1 cellular context compared by ENCODE assay signal in the genomic region with DNA sequence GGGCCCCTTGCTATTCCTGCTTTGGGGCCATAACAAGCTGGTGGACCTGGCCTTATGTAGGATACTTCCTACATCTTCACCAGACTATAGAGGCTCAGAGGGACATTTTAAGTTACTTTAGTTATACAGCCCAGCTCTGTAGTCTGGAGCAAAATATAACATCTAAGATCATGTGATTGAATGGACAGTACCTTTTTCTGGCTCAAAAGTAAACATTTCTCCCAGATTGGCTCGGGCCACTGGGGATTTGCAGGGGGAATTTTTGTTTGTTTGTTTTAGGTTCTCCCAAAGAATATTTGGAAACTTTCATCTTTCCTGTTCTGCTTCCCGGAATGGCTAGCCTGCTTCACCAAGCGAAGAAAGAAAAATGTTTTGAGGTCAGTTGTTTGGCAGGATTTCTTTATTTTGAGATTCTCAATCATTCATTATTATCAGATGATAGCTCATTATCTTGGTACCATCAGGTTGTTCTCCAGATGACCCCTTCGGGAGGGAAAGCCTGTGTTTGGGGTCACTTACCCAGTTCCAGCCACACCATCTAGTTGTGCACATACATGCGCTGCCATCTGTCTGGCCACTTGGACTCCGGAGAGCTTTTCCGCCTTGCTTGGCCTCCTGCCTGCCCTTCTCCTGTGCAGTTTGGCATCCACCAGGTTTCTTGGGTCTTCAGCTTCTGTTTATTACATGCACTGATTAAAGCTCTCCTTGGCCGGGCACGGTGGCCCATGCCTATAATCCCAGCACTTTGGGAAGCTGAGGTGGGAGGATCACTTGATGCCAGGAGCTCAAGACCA.
TF ChIP-seq lines count a peak whose summit lies in the region.

No MANE protein-coding gene starts in this region.

TF ChIP-seq in HepG2, 621 proteins besides CTCF, POLR2A, EP300 and RAD21:
- TF ChIP-seq, protein P1, sequence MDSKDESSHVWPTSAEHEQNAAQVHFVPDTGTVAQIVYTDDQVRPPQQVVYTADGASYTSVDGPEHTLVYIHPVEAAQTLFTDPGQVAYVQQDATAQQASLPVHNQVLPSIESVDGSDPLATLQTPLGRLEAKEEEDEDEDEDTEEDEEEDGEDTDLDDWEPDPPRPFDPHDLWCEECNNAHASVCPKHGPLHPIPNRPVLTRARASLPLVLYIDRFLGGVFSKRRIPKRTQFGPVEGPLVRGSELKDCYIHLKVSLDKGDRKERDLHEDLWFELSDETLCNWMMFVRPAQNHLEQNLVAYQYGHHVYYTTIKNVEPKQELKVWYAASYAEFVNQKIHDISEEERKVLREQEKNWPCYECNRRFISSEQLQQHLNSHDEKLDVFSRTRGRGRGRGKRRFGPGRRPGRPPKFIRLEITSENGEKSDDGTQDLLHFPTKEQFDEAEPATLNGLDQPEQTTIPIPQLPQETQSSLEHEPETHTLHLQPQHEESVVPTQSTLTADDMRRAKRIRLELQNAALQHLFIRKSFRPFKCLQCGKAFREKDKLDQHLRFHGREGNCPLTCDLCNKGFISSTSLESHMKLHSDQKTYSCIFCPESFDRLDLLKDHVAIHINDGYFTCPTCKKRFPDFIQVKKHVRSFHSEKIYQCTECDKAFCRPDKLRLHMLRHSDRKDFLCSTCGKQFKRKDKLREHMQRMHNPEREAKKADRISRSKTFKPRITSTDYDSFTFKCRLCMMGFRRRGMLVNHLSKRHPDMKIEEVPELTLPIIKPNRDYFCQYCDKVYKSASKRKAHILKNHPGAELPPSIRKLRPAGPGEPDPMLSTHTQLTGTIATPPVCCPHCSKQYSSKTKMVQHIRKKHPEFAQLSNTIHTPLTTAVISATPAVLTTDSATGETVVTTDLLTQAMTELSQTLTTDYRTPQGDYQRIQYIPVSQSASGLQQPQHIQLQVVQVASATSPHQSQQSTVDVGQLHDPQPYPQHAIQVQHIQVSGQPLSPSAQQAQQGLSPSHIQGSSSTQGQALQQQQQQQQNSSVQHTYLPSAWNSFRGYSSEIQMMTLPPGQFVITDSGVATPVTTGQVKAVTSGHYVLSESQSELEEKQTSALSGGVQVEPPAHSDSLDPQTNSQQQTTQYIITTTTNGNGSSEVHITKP (CRISPR knock-in tag; IDR thresholded peaks at IDR 0.05; ENCODE audit: low read depth), result 0 out of 2 replicates have a peak, but pooled peaks have one; percentile 52
- TF ChIP-seq, protein P2, sequence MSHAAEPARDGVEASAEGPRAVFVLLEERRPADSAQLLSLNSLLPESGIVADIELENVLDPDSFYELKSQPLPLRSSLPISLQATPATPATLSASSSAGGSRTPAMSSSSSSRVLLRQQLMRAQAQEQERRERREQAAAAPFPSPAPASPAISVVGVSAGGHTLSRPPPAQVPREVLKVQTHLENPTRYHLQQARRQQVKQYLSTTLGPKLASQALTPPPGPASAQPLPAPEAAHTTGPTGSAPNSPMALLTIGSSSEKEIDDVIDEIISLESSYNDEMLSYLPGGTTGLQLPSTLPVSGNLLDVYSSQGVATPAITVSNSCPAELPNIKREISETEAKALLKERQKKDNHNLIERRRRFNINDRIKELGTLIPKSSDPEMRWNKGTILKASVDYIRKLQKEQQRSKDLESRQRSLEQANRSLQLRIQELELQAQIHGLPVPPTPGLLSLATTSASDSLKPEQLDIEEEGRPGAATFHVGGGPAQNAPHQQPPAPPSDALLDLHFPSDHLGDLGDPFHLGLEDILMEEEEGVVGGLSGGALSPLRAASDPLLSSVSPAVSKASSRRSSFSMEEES (CRISPR knock-in tag; IDR thresholded peaks at IDR 0.05), result 0 out of 2 replicates have a peak, but pooled peaks have one; percentile 8
- TF ChIP-seq NONO (IDR thresholded peaks at IDR 0.05), result no peak
- TF ChIP-seq NONO (CRISPR knock-in tag; conservative IDR thresholded peaks at IDR 0.05), result no peak
